Comparison of ENCODE assay signal across 10 cellular contexts in the genomic region with DNA sequence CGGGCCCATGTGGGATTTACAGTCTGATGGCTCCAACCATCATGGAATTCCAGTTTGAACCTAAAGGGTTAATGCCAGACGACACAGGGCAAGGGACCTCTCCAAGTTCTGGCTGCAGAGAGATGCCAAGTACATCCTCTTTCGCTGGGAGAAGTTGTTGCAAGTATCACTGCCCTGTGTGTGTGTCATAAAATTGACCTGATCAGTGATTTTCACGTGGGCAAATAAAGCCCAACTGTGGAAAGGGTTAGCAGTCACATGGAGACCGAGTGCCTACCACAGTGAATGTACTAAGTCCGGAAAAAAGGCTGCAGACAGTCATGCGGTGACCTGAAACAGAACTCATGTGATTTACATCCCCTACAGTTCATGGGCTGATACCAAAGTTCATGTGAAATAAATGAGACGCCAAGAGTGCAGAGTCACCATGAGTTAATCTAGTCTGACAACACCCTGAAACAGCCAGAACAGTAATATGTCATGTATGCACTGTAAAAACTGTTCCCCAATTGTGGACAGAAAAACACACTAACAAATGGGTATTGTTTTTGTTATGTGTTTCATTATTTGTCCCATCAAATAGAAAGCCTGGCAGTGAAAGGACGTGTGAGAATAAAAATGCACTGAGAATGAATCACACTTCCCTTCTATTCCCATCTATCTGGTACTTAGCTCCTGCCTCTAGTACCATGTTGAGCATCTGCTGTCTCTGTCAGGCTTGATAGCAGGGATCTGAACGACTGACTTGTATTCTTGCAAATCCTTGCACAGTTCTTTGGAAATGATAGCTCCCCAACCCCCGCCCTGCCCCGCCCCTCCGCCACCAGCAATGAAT.
DNase-seq lines count a peak whose midpoint lies in the region; ATAC-seq and TF ChIP-seq lines count a peak whose summit lies in the region.
"Had no signal": no experiment of that assay in that cellular context is flagged by ENCODE, and none has a peak within 500 bp of the region (broad histone marks: within the 10 kb centered on the region; RNA-seq: fewer than 3 reads in every experiment).

No MANE protein-coding gene starts in this region.

- H3K27me3 ChIP-seq in liver (ENCODE audit: control insufficient read depth in 4 of 4, insufficient read depth in 4 of 4, low read length in 3 of 4) = no peaks in the 10 kb centered on the region
- H3K27me3 ChIP-seq in tibial nerve = no peaks in the 10 kb centered on the region
- no peaks in the 10 kb centered on the region for H3K27me3 ChIP-seq in MM.1S (replicated peaks; ENCODE audit: insufficient read depth, low read length)

- H3K4me1 Mint-ChIP-seq in HFFc6 (ENCODE audit: low read depth) (peaks cover 48% of the 10 kb centered on the region), chondrocyte (ENCODE audit: low read depth) (peaks cover 40% of the 10 kb centered on the region)

- ATAC-seq in GM18909 (IDR thresholded peaks at IDR 0.05; ENCODE audit: poor library complexity, unreplicated experiment) (no peak), HG03108 (IDR thresholded peaks at IDR 0.05; ENCODE audit: unreplicated experiment) (no peak)

- no peaks in the 10 kb centered on the region for H3K9me3 ChIP-seq in liver (ENCODE audit: control insufficient read depth in 4 of 4, low read length in 3 of 4)
- peaks cover 0 to 2% (median 0%) of the 10 kb centered on the region in 4 donors for H3K9me3 ChIP-seq in tibial nerve
- H3K9me3 ChIP-seq in MM.1S (replicated peaks; ENCODE audit: insufficient read depth, low read length) = no peaks in the 10 kb centered on the region

- TF ChIP-seq CTCF in HFFc6 (IDR thresholded peaks at IDR 0.05) (no peak), chondrocyte (IDR thresholded peaks at IDR 0.05) (no peak), liver (IDR thresholded peaks at IDR 0.05; ENCODE audit: low read depth, low read length, missing input control) (no peak), tibial nerve (IDR thresholded peaks at IDR 0.05) (no peak), MM.1S (IDR thresholded peaks at IDR 0.05; ENCODE audit: low read length) (no peak)

- H3K36me3 Mint-ChIP-seq in HFFc6 (ENCODE audit: low read depth) (peaks cover 35% of the 10 kb centered on the region), chondrocyte (ENCODE audit: low read depth) (peaks cover 8% of the 10 kb centered on the region)

- no peak for TF ChIP-seq POLR2A in tibial nerve (IDR thresholded peaks at IDR 0.05)

- H3K27ac Mint-ChIP-seq in HFFc6 (peak overlapping the region; percentile 91), chondrocyte (ENCODE audit: unreplicated experiment) (peak overlapping the region; percentile 80)
- H3K27ac Mint-ChIP-seq: activated naive CD4-positive, alpha-beta T cell treated with anti-CD3 and anti-CD28 coated beads, Interleukin-2, amount 10 ng/mL, durations not matched to agents 7 days and 5 days had no signal

- no peaks in the 10 kb centered on the region for H3K79me2 ChIP-seq in MM.1S (ENCODE audit: low read length)

- no peaks in the 10 kb centered on the region for H4K20me1 ChIP-seq in MM.1S (ENCODE audit: insufficient read depth, low read length)

- H3K4me1 ChIP-seq in liver (ENCODE audit: control insufficient read depth in 4 of 4, insufficient read depth in 4 of 4, low read length in 3 of 4) (peaks cover 3 to 32% (median 12%) of the 10 kb centered on the region in 4 donors), tibial nerve (peaks cover 0 to 52% (median 26%) of the 10 kb centered on the region in 4 donors), MM.1S (ENCODE audit: low read length) (0 out of 2 replicates have a peak, but pooled peaks cover 11% of the 10 kb centered on the region)

- 35% methylated on average over 13 of the region's 13 CpGs for WGBS in liver
- WGBS in tibial nerve, 2 donors = 39 to 43% methylated on average over 13 of the region's 13 CpGs

- H3K27me3 Mint-ChIP-seq in HFFc6 (ENCODE audit: insufficient read depth) (no peaks in the 10 kb centered on the region; the same call in 1 of the 2 replicates), chondrocyte (ENCODE audit: low read depth) (no peaks in the 10 kb centered on the region)
- H3K27me3 Mint-ChIP-seq: activated naive CD4-positive, alpha-beta T cell treated with anti-CD3 and anti-CD28 coated beads, Interleukin-2, amount 10 ng/mL, durations not matched to agents 7 days and 5 days had no signal

- peak; percentile 63 to 66 for TF ChIP-seq RAD21 in liver (IDR thresholded peaks at IDR 0.05)

- no peak overlapping the region for H3K4me2 ChIP-seq in MM.1S (ENCODE audit: low read depth, low read length)

- H3K36me3 ChIP-seq in liver (ENCODE audit: control insufficient read depth in 4 of 4, insufficient read depth in 3 of 4, low read depth in 1 of 4, low read length in 3 of 4) = no peaks in the 10 kb centered on the region
- H3K36me3 ChIP-seq in tibial nerve = no peaks in the 10 kb centered on the region
- H3K36me3 ChIP-seq in MM.1S (replicated peaks; ENCODE audit: insufficient read depth, low read length) = no peaks in the 10 kb centered on the region

- peak in 1 of 2 donors; percentile 80 for TF ChIP-seq EP300 in tibial nerve (IDR thresholded peaks at IDR 0.05)

- H3K4me3 ChIP-seq in liver (ENCODE audit: low read depth in 1 of 3, low read length in 3 of 3) (no peak overlapping the region), tibial nerve (no peak overlapping the region), MM.1S (ENCODE audit: low read length) (no peak overlapping the region)

- peak; percentile 85 for DNase-seq in HFFc6
- DNase-seq in chondrocyte (ENCODE audit: low spot score) = no peak
- peak in 1 of 2 donors; percentile 29 for DNase-seq in tibial nerve (ENCODE audit: low spot score in 2 of 2)
- no peak for DNase-seq in MM.1S
- DNase-seq in NCI-H1092 (lab: John Stamatoyannopoulos, UW) = no peak
- DNase-seq: activated naive CD4-positive, alpha-beta T cell treated with anti-CD3 and anti-CD28 coated beads, Interleukin-2, amount 10 ng/mL, durations not matched to agents 7 days and 5 days; NCI-H2171 had no signal

- H3K9me2 ChIP-seq in MM.1S (replicated peaks; ENCODE audit: insufficient read depth, low read length) = no peaks in the 10 kb centered on the region

- H3F3A ChIP-seq in MM.1S (ENCODE audit: insufficient read depth, low read length) = no peaks in the 10 kb centered on the region

- H3K4me3 Mint-ChIP-seq in HFFc6 = peak overlapping the region; percentile 47; the same call in 1 of the 2 replicates
- no peak overlapping the region for H3K4me3 Mint-ChIP-seq in chondrocyte (ENCODE audit: unreplicated experiment)
- H3K4me3 Mint-ChIP-seq: activated naive CD4-positive, alpha-beta T cell treated with anti-CD3 and anti-CD28 coated beads, Interleukin-2, amount 10 ng/mL, durations not matched to agents 7 days and 5 days had no signal

- no peak overlapping the region for H2AFZ ChIP-seq in MM.1S (ENCODE audit: low read length)

- H3K9me3 Mint-ChIP-seq in HFFc6 (no peaks in the 10 kb centered on the region), chondrocyte (ENCODE audit: low read depth) (no peaks in the 10 kb centered on the region)
- H3K9me3 Mint-ChIP-seq: activated naive CD4-positive, alpha-beta T cell treated with anti-CD3 and anti-CD28 coated beads, Interleukin-2, amount 10 ng/mL, durations not matched to agents 7 days and 5 days had no signal

- H3K27ac ChIP-seq in liver (ENCODE audit: low read depth in 1 of 2, low read length in 2 of 2) (peak overlapping the region; percentile 93 to 98), tibial nerve (peak overlapping the region in 3 of 4 donors; percentile 75 to 93 (median 86)), MM.1S (ENCODE audit: low read length) (no peak overlapping the region)

- H3K9ac ChIP-seq in liver (ENCODE audit: low read depth in 1 of 2, low read length in 2 of 2) (peak overlapping the region in 1 of 2 donors; percentile 52), MM.1S (ENCODE audit: low read length) (no peak overlapping the region)

TF ChIP-seq in liver, 16 proteins besides CTCF, POLR2A, EP300 and RAD21 (continues in another document):
- peak; percentile 92 for TF ChIP-seq FOXA1 (IDR thresholded peaks at IDR 0.05)
- TF ChIP-seq, protein P1, sequence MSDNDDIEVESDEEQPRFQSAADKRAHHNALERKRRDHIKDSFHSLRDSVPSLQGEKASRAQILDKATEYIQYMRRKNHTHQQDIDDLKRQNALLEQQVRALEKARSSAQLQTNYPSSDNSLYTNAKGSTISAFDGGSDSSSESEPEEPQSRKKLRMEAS (IDR thresholded peaks at IDR 0.05) = peak; percentile 94
- TF ChIP-seq, protein P2, sequence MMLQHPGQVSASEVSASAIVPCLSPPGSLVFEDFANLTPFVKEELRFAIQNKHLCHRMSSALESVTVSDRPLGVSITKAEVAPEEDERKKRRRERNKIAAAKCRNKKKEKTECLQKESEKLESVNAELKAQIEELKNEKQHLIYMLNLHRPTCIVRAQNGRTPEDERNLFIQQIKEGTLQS (IDR thresholded peaks at IDR 0.05) = peak; percentile 48
- peak; percentile 85 for TF ChIP-seq FOXA2 (IDR thresholded peaks at IDR 0.05)
- peak; percentile 95 for TF ChIP-seq SP1 (IDR thresholded peaks at IDR 0.05)
- TF ChIP-seq, protein P3, sequence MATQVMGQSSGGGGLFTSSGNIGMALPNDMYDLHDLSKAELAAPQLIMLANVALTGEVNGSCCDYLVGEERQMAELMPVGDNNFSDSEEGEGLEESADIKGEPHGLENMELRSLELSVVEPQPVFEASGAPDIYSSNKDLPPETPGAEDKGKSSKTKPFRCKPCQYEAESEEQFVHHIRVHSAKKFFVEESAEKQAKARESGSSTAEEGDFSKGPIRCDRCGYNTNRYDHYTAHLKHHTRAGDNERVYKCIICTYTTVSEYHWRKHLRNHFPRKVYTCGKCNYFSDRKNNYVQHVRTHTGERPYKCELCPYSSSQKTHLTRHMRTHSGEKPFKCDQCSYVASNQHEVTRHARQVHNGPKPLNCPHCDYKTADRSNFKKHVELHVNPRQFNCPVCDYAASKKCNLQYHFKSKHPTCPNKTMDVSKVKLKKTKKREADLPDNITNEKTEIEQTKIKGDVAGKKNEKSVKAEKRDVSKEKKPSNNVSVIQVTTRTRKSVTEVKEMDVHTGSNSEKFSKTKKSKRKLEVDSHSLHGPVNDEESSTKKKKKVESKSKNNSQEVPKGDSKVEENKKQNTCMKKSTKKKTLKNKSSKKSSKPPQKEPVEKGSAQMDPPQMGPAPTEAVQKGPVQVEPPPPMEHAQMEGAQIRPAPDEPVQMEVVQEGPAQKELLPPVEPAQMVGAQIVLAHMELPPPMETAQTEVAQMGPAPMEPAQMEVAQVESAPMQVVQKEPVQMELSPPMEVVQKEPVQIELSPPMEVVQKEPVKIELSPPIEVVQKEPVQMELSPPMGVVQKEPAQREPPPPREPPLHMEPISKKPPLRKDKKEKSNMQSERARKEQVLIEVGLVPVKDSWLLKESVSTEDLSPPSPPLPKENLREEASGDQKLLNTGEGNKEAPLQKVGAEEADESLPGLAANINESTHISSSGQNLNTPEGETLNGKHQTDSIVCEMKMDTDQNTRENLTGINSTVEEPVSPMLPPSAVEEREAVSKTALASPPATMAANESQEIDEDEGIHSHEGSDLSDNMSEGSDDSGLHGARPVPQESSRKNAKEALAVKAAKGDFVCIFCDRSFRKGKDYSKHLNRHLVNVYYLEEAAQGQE (IDR thresholded peaks at IDR 0.05) = peak; percentile 83
- peak; percentile 91 to 92 for TF ChIP-seq JUND (IDR thresholded peaks at IDR 0.05)
- TF ChIP-seq GABPA (IDR thresholded peaks at IDR 0.05 in 1 of 2, conservative IDR thresholded peaks at IDR 0.05 in 1 of 2) = peak in 1 of 2 donors; percentile 47
- TF ChIP-seq NR2F2 (IDR thresholded peaks at IDR 0.05) = peak; percentile 79
- peak; percentile 81 for TF ChIP-seq HNF4G (IDR thresholded peaks at IDR 0.05)
